Comparison of ENCODE assay signal across 9 cellular contexts in the genomic region with DNA sequence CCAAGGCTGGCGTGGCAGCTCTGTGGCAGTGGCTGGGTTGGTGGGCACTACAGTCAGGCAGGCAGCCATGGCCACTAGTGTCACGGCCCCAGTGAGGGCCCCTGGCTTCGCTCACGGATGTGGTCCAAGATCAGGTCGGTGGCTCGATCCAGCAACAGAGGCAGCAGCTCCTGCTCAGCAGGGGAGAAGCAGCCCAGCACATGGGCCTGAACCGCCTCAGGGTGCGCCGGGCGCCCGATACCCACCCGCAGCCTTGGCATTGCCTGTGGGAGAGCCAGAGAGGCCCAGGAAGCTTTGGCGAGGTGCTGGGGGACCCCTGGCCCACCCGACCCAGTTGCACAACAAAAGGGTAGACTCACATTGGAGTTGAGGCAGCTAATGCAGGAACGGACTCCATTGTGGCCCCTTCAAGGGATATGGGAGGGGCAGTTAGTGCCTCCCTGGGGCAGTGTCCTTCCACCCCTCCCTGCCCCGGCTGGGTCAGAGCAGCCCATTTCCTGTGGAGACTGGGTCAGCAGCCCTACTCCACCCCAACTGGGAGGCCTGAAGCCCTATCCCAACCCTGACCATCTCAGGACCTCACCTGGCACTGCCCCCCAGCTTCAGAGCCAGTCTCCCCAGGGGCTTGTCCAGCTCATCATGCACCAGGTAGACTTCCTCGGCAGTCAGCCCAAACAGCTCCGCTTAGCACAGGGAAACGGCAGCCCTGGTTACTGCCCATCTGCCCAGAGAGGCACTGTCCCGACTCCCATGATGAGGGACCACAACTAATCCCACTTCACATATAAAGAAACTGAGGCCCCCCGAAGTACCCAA. TPM values are rescaled to one million over a fixed set of nuclear protein-coding genes. Genes with fewer than 3 reads are reported as not detected.
DNase-seq lines count a peak whose midpoint lies in the region; ATAC-seq, FAIRE-seq and TF ChIP-seq lines count a peak whose summit lies in the region.
"Had no signal": no experiment of that assay in that cellular context is flagged by ENCODE, and none has a peak within 500 bp of the region (broad histone marks: within the 10 kb centered on the region; RNA-seq: fewer than 3 reads in every experiment).

No MANE protein-coding gene starts in this region.

- H3K4me1 Mint-ChIP-seq in T-cell = peaks cover 28 to 43% (median 29%) of the 10 kb centered on the region in 3 donors
- H3K4me1 Mint-ChIP-seq in glutamatergic neuron (ENCODE audit: low read depth, unreplicated experiment) = peaks cover 15% of the 10 kb centered on the region

- H3K36me3 Mint-ChIP-seq in T-cell = no peaks in the 10 kb centered on the region
- H3K36me3 Mint-ChIP-seq in glutamatergic neuron (ENCODE audit: unreplicated experiment) = no peaks in the 10 kb centered on the region

- H3K4me3 Mint-ChIP-seq in T-cell (peak overlapping the region; percentile 70 to 94 (median 77)), glutamatergic neuron (ENCODE audit: unreplicated experiment) (peak overlapping the region; percentile 78)

- H3K4me3 ChIP-seq in H7 (ENCODE audit: insufficient read depth, low read depth, low read length) (peak overlapping the region; percentile 25; the same call in 1 of the 2 replicates), smooth muscle cell (peak overlapping the region; percentile 71), kidney (ENCODE audit: low read length in 2 of 2) (peak overlapping the region in 1 of 2 donors; percentile 25)

- intact Hi-C loops in kidney (cut with DNase I) = no loop called here

- H3K27me3 ChIP-seq in H7 (ENCODE audit: control insufficient read depth, insufficient read depth, low read length) = peaks cover 8% of the 10 kb centered on the region; the same call in 1 of the 2 replicates
- no peaks in the 10 kb centered on the region for H3K27me3 ChIP-seq in smooth muscle cell (ENCODE audit: low read depth)

- H3K4me2 ChIP-seq in smooth muscle cell = peak overlapping the region; percentile 100

- H3K79me2 ChIP-seq in smooth muscle cell (ENCODE audit: low read depth) = no peaks in the 10 kb centered on the region

- no peaks in the 10 kb centered on the region for H3K36me3 ChIP-seq in H7 (replicated peaks; ENCODE audit: control insufficient read depth, insufficient read depth, low read length)
- no peaks in the 10 kb centered on the region for H3K36me3 ChIP-seq in smooth muscle cell (ENCODE audit: low read depth)
- H3K36me3 ChIP-seq in kidney (ENCODE audit: control insufficient read depth in 1 of 2, insufficient read depth in 2 of 2, low read length in 2 of 2) = no peaks in the 10 kb centered on the region

- no peaks in the 10 kb centered on the region for H4K20me1 ChIP-seq in smooth muscle cell (ENCODE audit: low read depth)

- CTCF ChIA-PET in T-cell (lab: Charles Lee) = interaction anchor here (1.6 to 2.3 kb wide), 2 partner anchors 20 to 21 kb away, joined by 3 to 20 read pairs; a partner anchor contains a TSS

- DNase-seq in H7 = peak; percentile 63
- no peak for DNase-seq in T-cell
- DNase-seq in glutamatergic neuron = no peak
- no peak for DNase-seq in smooth muscle cell (lab: John Stamatoyannopoulos, UW; ENCODE audit: unreplicated experiment)
- DNase-seq in activated CD8-positive, alpha-beta memory T cell treated with anti-CD3 and anti-CD28 coated beads, Interleukin-2, amount 50 U/mL, for 4 hours = no peak
- no peak for DNase-seq in NCI-H510A (lab: John Stamatoyannopoulos, UW)
- DNase-seq in kidney = no peak

- no peak overlapping the region for H2AFZ ChIP-seq in smooth muscle cell (ENCODE audit: low read depth)

- H3F3A ChIP-seq in smooth muscle cell (ENCODE audit: low read depth) = no peaks in the 10 kb centered on the region

- H3K9me3 Mint-ChIP-seq in T-cell = no peaks in the 10 kb centered on the region
- peaks cover 10% of the 10 kb centered on the region for H3K9me3 Mint-ChIP-seq in glutamatergic neuron (ENCODE audit: unreplicated experiment)

- 82% methylated on average over 21 of the region's 21 CpGs for WGBS in smooth muscle cell (ENCODE audit: low lambda C conversion rate)

- ATAC-seq in T-cell (replicated peaks in 1 of 4) = no peak

- H3K9me3 ChIP-seq in smooth muscle cell (replicated peaks; ENCODE audit: low read depth) (no peaks in the 10 kb centered on the region), kidney (ENCODE audit: control insufficient read depth in 1 of 2, low read length in 2 of 2) (no peaks in the 10 kb centered on the region)

- H3K4me1 ChIP-seq in smooth muscle cell (ENCODE audit: low read depth) = peaks cover 11% of the 10 kb centered on the region
- peaks cover 3 to 12% of the 10 kb centered on the region in 2 donors for H3K4me1 ChIP-seq in kidney (ENCODE audit: control insufficient read depth in 1 of 2, insufficient read depth in 1 of 2, low read depth in 1 of 2, low read length in 2 of 2)

- H3K27me3 Mint-ChIP-seq in T-cell (no peaks in the 10 kb centered on the region), glutamatergic neuron (ENCODE audit: unreplicated experiment) (peaks cover 9% of the 10 kb centered on the region)

- H3K9ac ChIP-seq in smooth muscle cell (ENCODE audit: low read depth) (no peak overlapping the region), kidney (ENCODE audit: low read length in 2 of 2) (no peak overlapping the region)

- H3K27ac Mint-ChIP-seq in T-cell = peak overlapping the region in 1 of 2 donors; percentile 55
- H3K27ac Mint-ChIP-seq in glutamatergic neuron (ENCODE audit: unreplicated experiment) = no peak overlapping the region

- no peak for TF ChIP-seq CTCF in glutamatergic neuron (IDR thresholded peaks at IDR 0.05; ENCODE audit: partially characterized antibody, unreplicated experiment)
- TF ChIP-seq CTCF in smooth muscle cell (IDR thresholded peaks at IDR 0.05; ENCODE audit: borderline replicate concordance, insufficient read depth, poor library complexity, severe bottlenecking) = no peak
- no peak for TF ChIP-seq CTCF in kidney (IDR thresholded peaks at IDR 0.05; ENCODE audit: borderline replicate concordance, extremely low read depth, insufficient read depth)

- H3K27ac ChIP-seq in smooth muscle cell (ENCODE audit: low read depth) (no peak overlapping the region), kidney (ENCODE audit: low read depth in 2 of 2, low read length in 2 of 2) (no peak overlapping the region)

- no peak for FAIRE-seq in kidney (lab: Jason Lieb, UNC)
- FAIRE-seq: endometrium had no signal

- POLR2A ChIA-PET in T-cell (lab: Charles Lee) = interaction anchor here in 1 of 2 donors (0.6 kb wide), 1 partner anchor 183 kb away, joined by 7 read pairs; no protein-coding TSS in a partner anchor

RNA-seq across cellular contexts. Expression of a gene that starts 1.2 kb away (rescaled TPM):
- total RNA-seq in H7 (2014; rRNA removed; shearing (Covaris generic)) = 14.3 and 21.2 TPM in 2 replicates
- 10 to 100 TPM in 4 of 5 donors, 1 to 10 TPM in 1; 4.4 to 15.9 (median 12.9) TPM for total RNA-seq in T-cell
- total RNA-seq in glutamatergic neuron (ENCODE audit: unreplicated experiment) = 10.1 TPM
- total RNA-seq in smooth muscle cell = 5.6 and 11.9 TPM in 2 replicates
- polyA plus RNA-seq in smooth muscle cell = 33.8 and 34.7 TPM in 2 replicates
- 20.5 TPM for total RNA-seq in kidney
- 41.3 TPM for polyA plus RNA-seq in kidney (ENCODE audit: insufficient read depth, low read depth, low replicate concordance)

RNA-seq across cellular contexts. Expression of a gene that starts 1.7 kb away (rescaled TPM):
- 0.11 TPM in 1 of 2 replicates, not detected in the other for total RNA-seq in H7 (2014; rRNA removed; shearing (Covaris generic))
- total RNA-seq in T-cell (10 to 100 TPM in 1 of 5 donors, 1 to 10 TPM in 4; 4.6 to 31.8 (median 6.2) TPM), glutamatergic neuron (ENCODE audit: unreplicated experiment) (not detected), smooth muscle cell (not detected in 2 replicates), kidney (0.72 TPM)
- polyA plus RNA-seq in smooth muscle cell (0.22 TPM in 1 of 2 replicates, not detected in the other), kidney (ENCODE audit: insufficient read depth, low read depth, low replicate concordance) (0.32 TPM)
- total RNA-seq: RPMI7951 had no signal

RNA-seq across cellular contexts. Expression of a gene that starts 7.4 kb away (rescaled TPM):
- not detected in 2 replicates for total RNA-seq in H7 (2014; rRNA removed; shearing (Covaris generic))
- total RNA-seq in T-cell (under 1 TPM in 3 of 5 donors, not detected in 2; 0.13 to 0.44 (median 0.40) TPM), glutamatergic neuron (ENCODE audit: unreplicated experiment) (0.61 TPM), smooth muscle cell (not detected in 2 replicates), kidney (2.9 TPM)
- polyA plus RNA-seq in smooth muscle cell (0.33 and 0.41 TPM in 2 replicates), kidney (ENCODE audit: insufficient read depth, low read depth, low replicate concordance) (0.41 TPM)
- total RNA-seq: RPMI7951 had no signal

RNA-seq across cellular contexts. Expression of a gene that starts 20.9 kb away (rescaled TPM):
- 13.7 and 19.3 TPM in 2 replicates for total RNA-seq in H7 (2014; rRNA removed; shearing (Covaris generic))
- 10 to 100 TPM in 3 of 5 donors, 1 to 10 TPM in 2; 7.7 to 18.4 (median 15.5) TPM for total RNA-seq in T-cell
- total RNA-seq in glutamatergic neuron (ENCODE audit: unreplicated experiment) = 27.5 TPM
- 6.5 and 7.3 TPM in 2 replicates for total RNA-seq in smooth muscle cell
- polyA plus RNA-seq in smooth muscle cell = 11.5 and 12.3 TPM in 2 replicates
- 12.7 TPM for total RNA-seq in kidney
- polyA plus RNA-seq in kidney (ENCODE audit: insufficient read depth, low read depth, low replicate concordance) = 14.5 TPM
